1 cellular context compared by ENCODE assay signal in genomic region chrX:73840120-73840924, GRCh38.
TF ChIP-seq lines count a peak whose summit lies in the region.

No MANE protein-coding gene starts in this region.

TF ChIP-seq in HEK293, 187 proteins besides CTCF, POLR2A, EP300 and RAD21 (continued from another document):
- TF ChIP-seq ZBTB26 (tag by site-specific recombination; optimal IDR thresholded peaks at IDR 0.05) (no peak), ZNF600 (tag by site-specific recombination; IDR thresholded peaks at IDR 0.05) (peak; percentile 62), PRDM6 (tag by site-specific recombination; IDR thresholded peaks at IDR 0.05) (peak; percentile 96), ZNF548 (tag by site-specific recombination; IDR thresholded peaks at IDR 0.05) (no peak), ZNF362 (tag by site-specific recombination; IDR thresholded peaks at IDR 0.05) (no peak), SCRT2 (tag by site-specific recombination; IDR thresholded peaks at IDR 0.05) (no peak), ZNF660 (tag by site-specific recombination; IDR thresholded peaks at IDR 0.05) (peak; percentile 20; the same call in 1 of the 2 replicates), PRDM10 (tag by site-specific recombination; IDR thresholded peaks at IDR 0.05) (peak; percentile 46), ZNF664 (tag by site-specific recombination; IDR thresholded peaks at IDR 0.05) (no peak), ZNF843 (tag by site-specific recombination; IDR thresholded peaks at IDR 0.05) (0 out of 2 replicates have a peak, but pooled peaks have one; percentile 19), ZNF416 (tag by site-specific recombination; IDR thresholded peaks at IDR 0.05) (no peak), FEZF1 (tag by site-specific recombination; IDR thresholded peaks at IDR 0.05) (peak; percentile 43), ZNF132 (tag by site-specific recombination; IDR thresholded peaks at IDR 0.05; ENCODE audit: borderline replicate concordance) (no peak), ZBTB10 (tag by site-specific recombination; IDR thresholded peaks at IDR 0.05) (no peak), ZNF214 (tag by site-specific recombination; IDR thresholded peaks at IDR 0.05; ENCODE audit: borderline replicate concordance) (no peak), IKZF3 (tag by site-specific recombination; IDR thresholded peaks at IDR 0.05) (peak; percentile 85), ZNF37A (tag by site-specific recombination; IDR thresholded peaks at IDR 0.05) (no peak)
